20 cellular contexts compared by ENCODE assay signal in the genomic region with DNA sequence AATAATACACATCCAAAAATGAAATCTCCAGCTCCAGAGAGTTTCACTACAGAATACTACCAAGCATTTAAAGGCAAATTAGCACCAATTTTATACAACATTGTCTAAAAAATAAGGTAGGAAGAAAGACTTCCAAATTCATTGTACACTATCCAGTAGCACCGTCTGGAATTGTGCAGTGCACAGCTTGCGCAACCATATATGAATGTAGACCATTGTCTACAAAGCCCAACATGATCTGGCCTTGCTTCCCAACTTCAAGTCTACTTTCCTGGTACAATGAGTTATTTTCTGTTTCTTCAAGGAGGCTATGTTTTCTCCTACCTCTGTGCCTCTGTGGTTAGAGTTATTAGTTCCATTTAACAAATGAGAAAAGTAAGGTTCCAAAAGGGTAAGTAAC.
DNase-seq lines count a peak whose midpoint lies in the region; ATAC-seq, FAIRE-seq and TF ChIP-seq lines count a peak whose summit lies in the region.
"Had no signal": no experiment of that assay in that cellular context is flagged by ENCODE, and none has a peak within 500 bp of the region (broad histone marks: within the 10 kb centered on the region; RNA-seq: fewer than 3 reads in every experiment).

No MANE protein-coding gene starts in this region.

- H3K4me3 ChIP-seq in A549, result no peak overlapping the region
- H3K4me3 ChIP-seq: GM12878, GM23248 had no signal

- H3K9me3 ChIP-seq in A549, result no peaks in the 10 kb centered on the region

- TF ChIP-seq CTCF in A549 (IDR thresholded peaks at IDR 0.05), result no peak
- no peak for TF ChIP-seq CTCF in D721Med (IDR thresholded peaks at IDR 0.05; ENCODE audit: insufficient read depth, missing control alignments)

- CTCF ChIA-PET in A549 (lab: Yijun Ruan, JAX), result interaction anchor here (0.8 to 1.2 kb wide), 2 partner anchors 44 to 65 kb away, joined by 3 to 5 read pairs; no protein-coding TSS in a partner anchor

- in situ Hi-C loops in SK-MEL-5 (cut with HindIII; ENCODE audit: low pct_unique_long_range_greater_than_20kb, low sequenced_read_pairs), result no loop called here

- H3K4me1 ChIP-seq in A549, result no peaks in the 10 kb centered on the region

- no peak for TF ChIP-seq POLR2A in A549 (IDR thresholded peaks at IDR 0.05; ENCODE audit: low read length)

- POLR2A ChIA-PET in A549 (lab: Yijun Ruan, JAX), result interaction anchor here (0.5 kb wide), 1 partner anchor 67 kb away, joined by 9 read pairs; no protein-coding TSS in a partner anchor

- H3K4me2 ChIP-seq in A549, result no peak overlapping the region

- DNase-seq in A549 (ENCODE audit: low read depth in 1 of 2, low spot score in 1 of 2), result no peak
- DNase-seq in HTR-8/SVneo (ENCODE audit: insufficient read length, low spot score), result no peak
- peak; percentile 73 for DNase-seq in SK-MEL-5 (ENCODE audit: low read depth, low spot score)
- no peak for DNase-seq in HuH-7.5 (ENCODE audit: low spot score)
- no peak for DNase-seq in D721Med (ENCODE audit: insufficient read length, low spot score)
- DNase-seq: 8988T; C1 segment of cervical spinal cord; CD4-positive, alpha-beta memory T cell; COR-L47; DMS 273 treated with DMSO at 0.1 percent for 48 hours; DMS79; EL; GDM1; GM23248; H7; HCEC 1CT had no signal

- no peak for ATAC-seq in A549
- ATAC-seq in HG03378 (IDR thresholded peaks at IDR 0.05; ENCODE audit: unreplicated experiment), result no peak
- ATAC-seq: GM12878 had no signal

- TF ChIP-seq RAD21 in A549 (conservative IDR thresholded peaks at IDR 0.05 in 1 of 2, IDR thresholded peaks at IDR 0.05 in 1 of 2), result no peak

- H3K27ac ChIP-seq in A549, result no peak overlapping the region
- H3K27ac ChIP-seq: GM23248 had no signal

- TF ChIP-seq EP300 in A549 (IDR thresholded peaks at IDR 0.05), result no peak

- FAIRE-seq in A549 (lab: Jason Lieb, UNC) (no peak), HTR-8/SVneo (lab: Jason Lieb, UNC) (peak; percentile 38), D721Med (lab: Jason Lieb, UNC) (no peak)
- FAIRE-seq: GM12878, GM19239, H1 had no signal

- WGBS in A549 (ENCODE audit: missing lambda C conversion rate), result 79% methylated on average over 2 of the region's 2 CpGs

TF ChIP-seq in A549, 52 proteins besides CTCF, POLR2A, EP300 and RAD21:
- TF ChIP-seq CEBPB (IDR thresholded peaks at IDR 0.05) (peak; percentile 48 to 71; a peak in 3 of 4 replicates), RNF2 (IDR thresholded peaks at IDR 0.05; ENCODE audit: borderline replicate concordance, low read depth) (no peak), EHMT2 (IDR thresholded peaks at IDR 0.05; ENCODE audit: low read depth) (no peak), GATA3 (IDR thresholded peaks at IDR 0.05; ENCODE audit: borderline replicate concordance) (no peak), BHLHE40 (IDR thresholded peaks at IDR 0.05; ENCODE audit: low read depth, low read length) (no peak), FOSB (CRISPR knock-in tag; IDR thresholded peaks at IDR 0.05) (no peak)
- TF ChIP-seq, protein P1, sequence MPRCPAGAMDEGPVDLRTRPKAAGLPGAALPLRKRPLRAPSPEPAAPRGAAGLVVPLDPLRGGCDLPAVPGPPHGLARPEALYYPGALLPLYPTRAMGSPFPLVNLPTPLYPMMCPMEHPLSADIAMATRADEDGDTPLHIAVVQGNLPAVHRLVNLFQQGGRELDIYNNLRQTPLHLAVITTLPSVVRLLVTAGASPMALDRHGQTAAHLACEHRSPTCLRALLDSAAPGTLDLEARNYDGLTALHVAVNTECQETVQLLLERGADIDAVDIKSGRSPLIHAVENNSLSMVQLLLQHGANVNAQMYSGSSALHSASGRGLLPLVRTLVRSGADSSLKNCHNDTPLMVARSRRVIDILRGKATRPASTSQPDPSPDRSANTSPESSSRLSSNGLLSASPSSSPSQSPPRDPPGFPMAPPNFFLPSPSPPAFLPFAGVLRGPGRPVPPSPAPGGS (IDR thresholded peaks at IDR 0.05), result no peak
